20 cellular contexts compared by ENCODE assay signal in the genomic region with DNA sequence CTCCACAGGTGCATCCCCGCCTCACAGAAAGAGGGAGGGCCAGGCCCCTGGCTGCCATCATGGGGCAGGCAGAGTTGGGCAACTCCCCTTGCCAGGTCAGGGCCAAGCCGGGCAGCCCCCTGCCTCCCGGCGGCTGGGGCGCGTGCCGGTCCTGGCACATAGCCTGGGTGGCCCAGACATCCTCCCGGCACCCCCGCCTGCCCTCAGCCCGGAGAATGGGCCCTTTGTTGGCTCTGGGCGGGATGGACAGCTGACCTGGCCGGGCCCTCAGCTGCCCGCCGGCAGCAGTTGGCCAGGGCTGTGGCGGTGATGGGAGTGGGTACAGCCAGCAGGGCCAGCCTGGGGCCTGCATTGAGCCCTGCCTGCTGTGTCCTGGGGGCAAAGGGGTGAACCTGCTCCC. TPM values are rescaled to one million over a fixed set of nuclear protein-coding genes. Genes with fewer than 3 reads are reported as not detected.
DNase-seq lines count a peak whose midpoint lies in the region; ATAC-seq, FAIRE-seq and TF ChIP-seq lines count a peak whose summit lies in the region.
"Had no signal": no experiment of that assay in that cellular context is flagged by ENCODE, and none has a peak within 500 bp of the region (broad histone marks: within the 10 kb centered on the region; RNA-seq: fewer than 3 reads in every experiment).

No MANE protein-coding gene starts in this region.

- TF ChIP-seq POLR2A in H1 (IDR thresholded peaks at IDR 0.05; ENCODE audit: control extremely low read depth in 1 of 2, low read depth in 2 of 2, low read length in 2 of 2): no peak
- TF ChIP-seq POLR2A in tibial nerve (IDR thresholded peaks at IDR 0.05): no peak

- no peak for FAIRE-seq in H1 (lab: Jason Lieb, UNC)
- FAIRE-seq: colon had no signal

- 0 out of 2 replicates have a peak overlapping the region, but pooled peaks have one; percentile 29 for H2BK15ac ChIP-seq in H1 (ENCODE audit: low read length)

- H3K4me3 Mint-ChIP-seq in activated naive CD4-positive, alpha-beta T cell treated with anti-CD3 and anti-CD28 coated beads for 36 hours: no peak overlapping the region
- no peak overlapping the region for H3K4me3 Mint-ChIP-seq in T-cell
- H3K4me3 Mint-ChIP-seq: activated naive CD8-positive, alpha-beta T cell treated with anti-CD3 and anti-CD28 coated beads for 36 hours; brain; H9 had no signal

- H3K14ac ChIP-seq in H1 (ENCODE audit: insufficient read length): no peak overlapping the region

- H3K9ac ChIP-seq in H1 (replicated peaks in 1 of 4; ENCODE audit: extremely low read depth in 1 of 4, low read depth in 3 of 4, low read length in 3 of 4): no peak overlapping the region

- H3K4ac ChIP-seq in H1 (replicated peaks; ENCODE audit: insufficient read length, low read depth, low read length): no peak overlapping the region

- H3K18ac ChIP-seq in H1 (ENCODE audit: extremely low read depth, low read length): no peak overlapping the region

- H4K5ac ChIP-seq in H1 (ENCODE audit: insufficient read length, low read depth, low read length): no peak overlapping the region

- peaks cover 0 to 43% of the 10 kb centered on the region in 2 experiments; a peak in 2 of 4 replicates for H3K79me2 ChIP-seq in H1 (ENCODE audit: control insufficient read depth in 1 of 2, insufficient read depth in 2 of 2, low read length in 2 of 2)

- H3K9me3 ChIP-seq in SJCRH30 (replicated peaks) (no peaks in the 10 kb centered on the region), H1 (ENCODE audit: insufficient read depth in 2 of 2, low read depth in 1 of 2, low read length in 1 of 2) (no peaks in the 10 kb centered on the region), tibial nerve (no peaks in the 10 kb centered on the region)
- H3K9me3 ChIP-seq: left ventricle myocardium inferior had no signal

- H3K56ac ChIP-seq in H1 (replicated peaks; ENCODE audit: insufficient read length, low read depth, low read length): no peak overlapping the region

- H3K27me3 ChIP-seq in SJCRH30 (no peaks in the 10 kb centered on the region), H1 (replicated peaks in 1 of 4; ENCODE audit: control insufficient read depth in 3 of 4, extremely low read depth in 1 of 4, insufficient read depth in 3 of 4, low read length in 3 of 4) (no peaks in the 10 kb centered on the region), tibial nerve (no peaks in the 10 kb centered on the region)

- H2AK5ac ChIP-seq in H1 (ENCODE audit: low read depth, low read length): no peak overlapping the region

- CTCF ChIA-PET in H1 (lab: Charles Lee; ENCODE audit: partially characterized antibody) (interaction anchor here (1.2 to 1.7 kb wide), 3 partner anchors 247 to 343 kb away, joined by 3 to 6 read pairs (median 5); no protein-coding TSS in a partner anchor), T-cell (lab: Charles Lee) (no interaction called here)
- CTCF ChIA-PET in activated naive CD4-positive, alpha-beta T cell treated with anti-CD3 and anti-CD28 coated beads for 36 hours (lab: Charles Lee): no interaction called here

- TF ChIP-seq EP300 in H1 (IDR thresholded peaks at IDR 0.05; ENCODE audit: borderline replicate concordance in 1 of 2, low read depth in 2 of 2, low read length in 2 of 2) (no peak), tibial nerve (IDR thresholded peaks at IDR 0.05) (peak in 1 of 2 donors; percentile 15)

- H3K27me3 Mint-ChIP-seq in activated naive CD4-positive, alpha-beta T cell treated with anti-CD3 and anti-CD28 coated beads for 36 hours (ENCODE audit: low read depth): no peaks in the 10 kb centered on the region
- H3K27me3 Mint-ChIP-seq in T-cell: no peaks in the 10 kb centered on the region
- H3K27me3 Mint-ChIP-seq: activated naive CD8-positive, alpha-beta T cell treated with anti-CD3 and anti-CD28 coated beads for 36 hours had no signal

- peaks cover 2% of the 10 kb centered on the region for H3K36me3 Mint-ChIP-seq in activated naive CD4-positive, alpha-beta T cell treated with anti-CD3 and anti-CD28 coated beads for 36 hours (ENCODE audit: low read depth)
- no peaks in the 10 kb centered on the region for H3K36me3 Mint-ChIP-seq in T-cell
- H3K36me3 Mint-ChIP-seq: activated naive CD8-positive, alpha-beta T cell treated with anti-CD3 and anti-CD28 coated beads for 36 hours had no signal

- 0 out of 2 replicates have a peak overlapping the region, but pooled peaks have one; percentile 39 for H2BK12ac ChIP-seq in H1 (ENCODE audit: low read depth, low read length)

- no peak overlapping the region for H2BK120ac ChIP-seq in H1 (replicated peaks; ENCODE audit: low read depth, low read length)

- H3K4me3 ChIP-seq in SJCRH30 (no peak overlapping the region), H1 (ENCODE audit: extremely low read depth in 1 of 4, insufficient read depth in 2 of 4, low read depth in 3 of 4, low read length in 4 of 4) (no peak overlapping the region), tibial nerve (no peak overlapping the region)
- H3K4me3 ChIP-seq: left ventricle myocardium inferior had no signal

- H3K36me3 ChIP-seq in SJCRH30 (peaks cover 3% of the 10 kb centered on the region; the same call in 1 of the 2 replicates), H1 (ENCODE audit: control insufficient read depth in 2 of 4, insufficient read depth in 4 of 4, low read length in 3 of 4) (no peaks in the 10 kb centered on the region; a peak in 1 of 8 replicates), tibial nerve (peaks cover 0 to 5% (median 0%) of the 10 kb centered on the region in 3 donors)
- H3K36me3 ChIP-seq: left ventricle myocardium inferior had no signal

- no peak for TF ChIP-seq RAD21 in H1 (IDR thresholded peaks at IDR 0.05 in 1 of 2, conservative IDR thresholded peaks at IDR 0.05 in 1 of 2; ENCODE audit: low read depth in 2 of 2, low read length in 2 of 2)

- TF ChIP-seq CTCF in H1 (IDR thresholded peaks at IDR 0.05; ENCODE audit: control extremely low read depth in 1 of 3, insufficient read depth in 1 of 3, low read depth in 1 of 3, low read length in 3 of 3): no peak
- TF ChIP-seq CTCF in tibial nerve (IDR thresholded peaks at IDR 0.05): no peak

- no peak overlapping the region for H2BK5ac ChIP-seq in H1 (ENCODE audit: low read depth, low read length)

- peaks cover 15 to 42% of the 10 kb centered on the region in 2 experiments for H4K20me1 ChIP-seq in H1 (replicated peaks in 1 of 2; ENCODE audit: control insufficient read depth in 1 of 2, insufficient read depth in 2 of 2, low read length in 2 of 2)

- ATAC-seq in GM19328 (IDR thresholded peaks at IDR 0.05; ENCODE audit: unreplicated experiment): no peak
- no peak for ATAC-seq in T-cell (replicated peaks in 1 of 4)
- ATAC-seq: Panc1, right cardiac atrium had no signal

- no peak overlapping the region for H2AFZ ChIP-seq in H1 (ENCODE audit: low read length)

- WGBS in H1 (ENCODE audit: extremely low coverage in 1 of 2, insufficient coverage in 1 of 2, insufficient read length in 1 of 2, insufficient replicate concordance in 2 of 2, low coverage in 1 of 2, low lambda C conversion rate in 2 of 2, missing lambda C conversion rate in 1 of 2), 2 experiments: 91% methylated on average over 6 of the region's 15 CpGs; no CpG with 5 or more reads in 1 of the 2 experiments
- WGBS in tibial nerve, 2 donors: 54% methylated on average over 8 of the region's 15 CpGs; no CpG with 5 or more reads in 1 of the 2 donors

- no peak overlapping the region for H3K23ac ChIP-seq in H1 (ENCODE audit: insufficient read length)

- no peak overlapping the region for H2BK20ac ChIP-seq in H1 (ENCODE audit: low read length)

- DNase-seq in SJCRH30 (peak; percentile 36 to 47), H1 (ENCODE audit: low read depth in 1 of 2, low spot score in 2 of 2) (no peak), myocyte (ENCODE audit: low read depth) (peak; percentile 84), tibial nerve (ENCODE audit: low spot score in 2 of 2) (no peak), T-cell (no peak)
- no peak for DNase-seq in activated naive CD4-positive, alpha-beta T cell treated with anti-CD3 and anti-CD28 coated beads for 36 hours
- DNase-seq: activated CD4-positive, CD25-positive, alpha-beta regulatory T cell treated with anti-CD3 and anti-CD28 coated beads, Interleukin-2, amount 50 U/mL, for 72 hours; activated CD8-positive, alpha-beta memory T cell treated with anti-CD3 and anti-CD28 coated beads for 24 hours; activated naive CD8-positive, alpha-beta T cell treated with anti-CD3 and anti-CD28 coated beads for 36 hours; DND-41; H9; Karpas-422; left ventricle myocardium inferior; NCI-H510A; right cardiac atrium; T1000 had no signal

- no peaks in the 10 kb centered on the region for H3K23me2 ChIP-seq in H1 (ENCODE audit: low read depth, low read length)

- POLR2A ChIA-PET in H1 (lab: Charles Lee; ENCODE audit: partially characterized antibody): interaction anchor here (2.7 kb wide), 1 partner anchor 14 kb away, joined by 9 read pairs; no protein-coding TSS in a partner anchor
- POLR2A ChIA-PET in T-cell (lab: Charles Lee): no interaction called here

- H3K27ac ChIP-seq in SJCRH30: peak overlapping the region; percentile 84
- H3K27ac ChIP-seq in H1 (ENCODE audit: low read depth, low read length): no peak overlapping the region; the same call in 1 of the 2 replicates
- peak overlapping the region in 3 of 4 donors; percentile 40 to 85 (median 84) for H3K27ac ChIP-seq in tibial nerve
- H3K27ac ChIP-seq: left ventricle myocardium inferior had no signal

- H3K9me3 Mint-ChIP-seq in activated naive CD4-positive, alpha-beta T cell treated with anti-CD3 and anti-CD28 coated beads for 36 hours: no peaks in the 10 kb centered on the region
- no peaks in the 10 kb centered on the region for H3K9me3 Mint-ChIP-seq in T-cell
- H3K9me3 Mint-ChIP-seq: activated naive CD8-positive, alpha-beta T cell treated with anti-CD3 and anti-CD28 coated beads for 36 hours; brain; H9 had no signal

- H3K27ac Mint-ChIP-seq in activated naive CD4-positive, alpha-beta T cell treated with anti-CD3 and anti-CD28 coated beads for 36 hours: no peak overlapping the region
- H3K27ac Mint-ChIP-seq in T-cell: no peak overlapping the region
- H3K27ac Mint-ChIP-seq: activated naive CD8-positive, alpha-beta T cell treated with anti-CD3 and anti-CD28 coated beads for 36 hours had no signal

- no peak overlapping the region for H4K91ac ChIP-seq in H1 (replicated peaks; ENCODE audit: insufficient read length, low read length)

- no peaks in the 10 kb centered on the region for H3K4me1 Mint-ChIP-seq in activated naive CD4-positive, alpha-beta T cell treated with anti-CD3 and anti-CD28 coated beads for 36 hours (ENCODE audit: low read depth)
- peaks cover 0 to 11% (median 0%) of the 10 kb centered on the region in 3 donors for H3K4me1 Mint-ChIP-seq in T-cell

- H4K8ac ChIP-seq in H1 (ENCODE audit: extremely low read depth, insufficient read depth, low read length): no peak overlapping the region

- peaks cover 21% of the 10 kb centered on the region for H3K79me1 ChIP-seq in H1 (ENCODE audit: low read depth, low read length)

- no peak overlapping the region for H3K4me2 ChIP-seq in H1 (ENCODE audit: insufficient read depth in 1 of 2, low read depth in 2 of 2, low read length in 2 of 2)

- intact Hi-C loops in activated naive CD4-positive, alpha-beta T cell treated with anti-CD3 and anti-CD28 coated beads for 36 hours (cut with micrococcal nuclease): no loop called here

- H3K4me1 ChIP-seq in SJCRH30 (peaks cover 63% of the 10 kb centered on the region), H1 (replicated peaks in 1 of 4; ENCODE audit: control insufficient read depth in 3 of 4, insufficient read depth in 4 of 4, low read length in 3 of 4) (peaks cover 0 to 20% (median 14%) of the 10 kb centered on the region in 4 experiments; a peak in 6 of 7 replicates), tibial nerve (peaks cover 0 to 86% (median 41%) of the 10 kb centered on the region in 4 donors)

RNA-seq across cellular contexts. Expression of a gene that starts 16.5 kb away (rescaled TPM):
- 47.2 and 51.6 TPM in 2 replicates for total RNA-seq in SJCRH30 (2014; rRNA removed; shearing (Covaris generic))
- 47.5 and 50.8 TPM in 2 replicates for total RNA-seq in H1 (2021; fragmentation: NEBNext Ultra II Directional; extraction: Animal tissue kit (Norgen Biotek cat#: 25700))
- polyA plus RNA-seq in H1 (2011; rRNA removed): 54.9 and 81.4 TPM in 2 replicates
- 51.2 TPM for polyA plus RNA-seq in H1 (2011; cell fraction: cytosol; rRNA removed)
- polyA plus RNA-seq in H1 (2011; cell fraction: nucleus; rRNA removed): 191 TPM
- polyA plus RNA-seq in H1 (2012, experiment 1 of 2): 36.1 to 53.1 TPM (median 42.4 TPM) in 4 replicates
- polyA plus RNA-seq in H1 (2012, experiment 2 of 2): 26.1 TPM
- 40.4 TPM for polyA plus RNA-seq in H1 (2013, experiment 1 of 2)
- 38.5 TPM for polyA plus RNA-seq in H1 (2013, experiment 2 of 2)
- 104 and 131 TPM in 2 replicates for polyA minus RNA-seq in H1 (2011; rRNA and poly(A)+ RNA removed)
- polyA minus RNA-seq in H1 (2011; cell fraction: cytosol; rRNA and poly(A)+ RNA removed): 53.8 TPM
- 70.5 TPM for polyA minus RNA-seq in H1 (2011; cell fraction: nucleus; rRNA and poly(A)+ RNA removed)
- total RNA-seq in myocyte (209 and 320 TPM in 2 replicates), tibial nerve (10 to 100 TPM; 39.1 to 51.3 (median 39.9) TPM), T-cell (10 to 100 TPM; 10.9 to 16.9 (median 16.0) TPM)
- 177 TPM for polyA plus RNA-seq in myocyte (2012)
- 1 to 10 TPM; 5.0 to 5.8 TPM for total RNA-seq in activated naive CD4-positive, alpha-beta T cell treated with anti-CD3 and anti-CD28 coated beads for 36 hours

Comparison
In these comparisons a context has a peak if more than half of its experiments do, and no peak if none do; other contexts are left out.
1. DNase-seq: peak in SJCRH30 (2 of 2) and myocyte (single experiment); none in H1 (0 of 2), tibial nerve (0 of 2), activated naive CD4-positive, alpha-beta T cell treated with anti-CD3 and anti-CD28 coated beads for 36 hours (single experiment) and T-cell (0 of 34).